1 cellular context compared by ENCODE assay signal in genomic region chr18:3297025-3297984, GRCh38.
TF ChIP-seq lines count a peak whose summit lies in the region.

No MANE protein-coding gene starts in this region.

TF ChIP-seq in HepG2, 621 proteins besides CTCF, POLR2A, EP300 and RAD21 (continued from another document and continues in another):
- TF ChIP-seq, protein P1, sequence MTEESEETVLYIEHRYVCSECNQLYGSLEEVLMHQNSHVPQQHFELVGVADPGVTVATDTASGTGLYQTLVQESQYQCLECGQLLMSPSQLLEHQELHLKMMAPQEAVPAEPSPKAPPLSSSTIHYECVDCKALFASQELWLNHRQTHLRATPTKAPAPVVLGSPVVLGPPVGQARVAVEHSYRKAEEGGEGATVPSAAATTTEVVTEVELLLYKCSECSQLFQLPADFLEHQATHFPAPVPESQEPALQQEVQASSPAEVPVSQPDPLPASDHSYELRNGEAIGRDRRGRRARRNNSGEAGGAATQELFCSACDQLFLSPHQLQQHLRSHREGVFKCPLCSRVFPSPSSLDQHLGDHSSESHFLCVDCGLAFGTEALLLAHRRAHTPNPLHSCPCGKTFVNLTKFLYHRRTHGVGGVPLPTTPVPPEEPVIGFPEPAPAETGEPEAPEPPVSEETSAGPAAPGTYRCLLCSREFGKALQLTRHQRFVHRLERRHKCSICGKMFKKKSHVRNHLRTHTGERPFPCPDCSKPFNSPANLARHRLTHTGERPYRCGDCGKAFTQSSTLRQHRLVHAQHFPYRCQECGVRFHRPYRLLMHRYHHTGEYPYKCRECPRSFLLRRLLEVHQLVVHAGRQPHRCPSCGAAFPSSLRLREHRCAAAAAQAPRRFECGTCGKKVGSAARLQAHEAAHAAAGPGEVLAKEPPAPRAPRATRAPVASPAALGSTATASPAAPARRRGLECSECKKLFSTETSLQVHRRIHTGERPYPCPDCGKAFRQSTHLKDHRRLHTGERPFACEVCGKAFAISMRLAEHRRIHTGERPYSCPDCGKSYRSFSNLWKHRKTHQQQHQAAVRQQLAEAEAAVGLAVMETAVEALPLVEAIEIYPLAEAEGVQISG (CRISPR knock-in tag; IDR thresholded peaks at IDR 0.05) = peak; percentile 99
- TF ChIP-seq, protein P2, sequence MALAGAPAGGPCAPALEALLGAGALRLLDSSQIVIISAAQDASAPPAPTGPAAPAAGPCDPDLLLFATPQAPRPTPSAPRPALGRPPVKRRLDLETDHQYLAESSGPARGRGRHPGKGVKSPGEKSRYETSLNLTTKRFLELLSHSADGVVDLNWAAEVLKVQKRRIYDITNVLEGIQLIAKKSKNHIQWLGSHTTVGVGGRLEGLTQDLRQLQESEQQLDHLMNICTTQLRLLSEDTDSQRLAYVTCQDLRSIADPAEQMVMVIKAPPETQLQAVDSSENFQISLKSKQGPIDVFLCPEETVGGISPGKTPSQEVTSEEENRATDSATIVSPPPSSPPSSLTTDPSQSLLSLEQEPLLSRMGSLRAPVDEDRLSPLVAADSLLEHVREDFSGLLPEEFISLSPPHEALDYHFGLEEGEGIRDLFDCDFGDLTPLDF (CRISPR knock-in tag; IDR thresholded peaks at IDR 0.05) = peak; percentile 60; the same call in 1 of the 2 replicates
- TF ChIP-seq ARID5B (CRISPR knock-in tag; IDR thresholded peaks at IDR 0.05) = peak; percentile 69
- no peak; the same call in 1 of the 2 replicates for TF ChIP-seq SPEN (CRISPR knock-in tag; IDR thresholded peaks at IDR 0.05; ENCODE audit: low read depth)
- peak; percentile 63 for TF ChIP-seq RXRB (CRISPR knock-in tag; IDR thresholded peaks at IDR 0.05; ENCODE audit: borderline replicate concordance)
- TF ChIP-seq ZNF572 (CRISPR knock-in tag; IDR thresholded peaks at IDR 0.05) = no peak
- no peak for TF ChIP-seq ZBTB3 (CRISPR knock-in tag; IDR thresholded peaks at IDR 0.05; ENCODE audit: borderline replicate concordance, low read depth)
- 0 out of 2 replicates have a peak, but pooled peaks have one; percentile 50 for TF ChIP-seq SOX5 (CRISPR knock-in tag; IDR thresholded peaks at IDR 0.05; ENCODE audit: borderline replicate concordance)
- peak; percentile 81 for TF ChIP-seq PHF20 (CRISPR knock-in tag; IDR thresholded peaks at IDR 0.05)
- no peak for TF ChIP-seq U2AF1 (optimal IDR thresholded peaks at IDR 0.05; ENCODE audit: low read depth, low read length)
- 0 out of 2 replicates have a peak, but pooled peaks have one; percentile 29 for TF ChIP-seq ZNF737 (CRISPR knock-in tag; IDR thresholded peaks at IDR 0.05; ENCODE audit: borderline replicate concordance)
- TF ChIP-seq ZFX (CRISPR knock-in tag; IDR thresholded peaks at IDR 0.05; ENCODE audit: low read depth) = peak; percentile 59
- TF ChIP-seq ZNF589 (CRISPR knock-in tag; conservative IDR thresholded peaks at IDR 0.05) = peak; percentile 65; the same call in 1 of the 2 replicates
- TF ChIP-seq, protein P3, sequence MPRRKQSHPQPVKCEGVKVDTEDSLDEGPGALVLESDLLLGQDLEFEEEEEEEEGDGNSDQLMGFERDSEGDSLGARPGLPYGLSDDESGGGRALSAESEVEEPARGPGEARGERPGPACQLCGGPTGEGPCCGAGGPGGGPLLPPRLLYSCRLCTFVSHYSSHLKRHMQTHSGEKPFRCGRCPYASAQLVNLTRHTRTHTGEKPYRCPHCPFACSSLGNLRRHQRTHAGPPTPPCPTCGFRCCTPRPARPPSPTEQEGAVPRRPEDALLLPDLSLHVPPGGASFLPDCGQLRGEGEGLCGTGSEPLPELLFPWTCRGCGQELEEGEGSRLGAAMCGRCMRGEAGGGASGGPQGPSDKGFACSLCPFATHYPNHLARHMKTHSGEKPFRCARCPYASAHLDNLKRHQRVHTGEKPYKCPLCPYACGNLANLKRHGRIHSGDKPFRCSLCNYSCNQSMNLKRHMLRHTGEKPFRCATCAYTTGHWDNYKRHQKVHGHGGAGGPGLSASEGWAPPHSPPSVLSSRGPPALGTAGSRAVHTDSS (CRISPR knock-in tag; conservative IDR thresholded peaks at IDR 0.05) = no peak
- TF ChIP-seq, protein P4, sequence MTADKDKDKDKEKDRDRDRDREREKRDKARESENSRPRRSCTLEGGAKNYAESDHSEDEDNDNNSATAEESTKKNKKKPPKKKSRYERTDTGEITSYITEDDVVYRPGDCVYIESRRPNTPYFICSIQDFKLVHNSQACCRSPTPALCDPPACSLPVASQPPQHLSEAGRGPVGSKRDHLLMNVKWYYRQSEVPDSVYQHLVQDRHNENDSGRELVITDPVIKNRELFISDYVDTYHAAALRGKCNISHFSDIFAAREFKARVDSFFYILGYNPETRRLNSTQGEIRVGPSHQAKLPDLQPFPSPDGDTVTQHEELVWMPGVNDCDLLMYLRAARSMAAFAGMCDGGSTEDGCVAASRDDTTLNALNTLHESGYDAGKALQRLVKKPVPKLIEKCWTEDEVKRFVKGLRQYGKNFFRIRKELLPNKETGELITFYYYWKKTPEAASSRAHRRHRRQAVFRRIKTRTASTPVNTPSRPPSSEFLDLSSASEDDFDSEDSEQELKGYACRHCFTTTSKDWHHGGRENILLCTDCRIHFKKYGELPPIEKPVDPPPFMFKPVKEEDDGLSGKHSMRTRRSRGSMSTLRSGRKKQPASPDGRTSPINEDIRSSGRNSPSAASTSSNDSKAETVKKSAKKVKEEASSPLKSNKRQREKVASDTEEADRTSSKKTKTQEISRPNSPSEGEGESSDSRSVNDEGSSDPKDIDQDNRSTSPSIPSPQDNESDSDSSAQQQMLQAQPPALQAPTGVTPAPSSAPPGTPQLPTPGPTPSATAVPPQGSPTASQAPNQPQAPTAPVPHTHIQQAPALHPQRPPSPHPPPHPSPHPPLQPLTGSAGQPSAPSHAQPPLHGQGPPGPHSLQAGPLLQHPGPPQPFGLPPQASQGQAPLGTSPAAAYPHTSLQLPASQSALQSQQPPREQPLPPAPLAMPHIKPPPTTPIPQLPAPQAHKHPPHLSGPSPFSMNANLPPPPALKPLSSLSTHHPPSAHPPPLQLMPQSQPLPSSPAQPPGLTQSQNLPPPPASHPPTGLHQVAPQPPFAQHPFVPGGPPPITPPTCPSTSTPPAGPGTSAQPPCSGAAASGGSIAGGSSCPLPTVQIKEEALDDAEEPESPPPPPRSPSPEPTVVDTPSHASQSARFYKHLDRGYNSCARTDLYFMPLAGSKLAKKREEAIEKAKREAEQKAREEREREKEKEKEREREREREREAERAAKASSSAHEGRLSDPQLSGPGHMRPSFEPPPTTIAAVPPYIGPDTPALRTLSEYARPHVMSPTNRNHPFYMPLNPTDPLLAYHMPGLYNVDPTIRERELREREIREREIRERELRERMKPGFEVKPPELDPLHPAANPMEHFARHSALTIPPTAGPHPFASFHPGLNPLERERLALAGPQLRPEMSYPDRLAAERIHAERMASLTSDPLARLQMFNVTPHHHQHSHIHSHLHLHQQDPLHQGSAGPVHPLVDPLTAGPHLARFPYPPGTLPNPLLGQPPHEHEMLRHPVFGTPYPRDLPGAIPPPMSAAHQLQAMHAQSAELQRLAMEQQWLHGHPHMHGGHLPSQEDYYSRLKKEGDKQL (CRISPR knock-in tag; IDR thresholded peaks at IDR 0.05; ENCODE audit: low read depth) = no peak
- TF ChIP-seq ZNF331 (CRISPR knock-in tag; IDR thresholded peaks at IDR 0.05) = peak; percentile 75
- no peak for TF ChIP-seq RFXANK (CRISPR knock-in tag; IDR thresholded peaks at IDR 0.05)
- peak; percentile 90 for TF ChIP-seq XRCC5 (optimal IDR thresholded peaks at IDR 0.05; ENCODE audit: low read length)
- TF ChIP-seq ZNF510 (CRISPR knock-in tag; IDR thresholded peaks at IDR 0.05; ENCODE audit: low read depth) = 0 out of 2 replicates have a peak, but pooled peaks have one; percentile 35
- TF ChIP-seq SAFB2 (CRISPR knock-in tag; IDR thresholded peaks at IDR 0.05; ENCODE audit: borderline replicate concordance, low read depth) = no peak
- TF ChIP-seq, protein P5, sequence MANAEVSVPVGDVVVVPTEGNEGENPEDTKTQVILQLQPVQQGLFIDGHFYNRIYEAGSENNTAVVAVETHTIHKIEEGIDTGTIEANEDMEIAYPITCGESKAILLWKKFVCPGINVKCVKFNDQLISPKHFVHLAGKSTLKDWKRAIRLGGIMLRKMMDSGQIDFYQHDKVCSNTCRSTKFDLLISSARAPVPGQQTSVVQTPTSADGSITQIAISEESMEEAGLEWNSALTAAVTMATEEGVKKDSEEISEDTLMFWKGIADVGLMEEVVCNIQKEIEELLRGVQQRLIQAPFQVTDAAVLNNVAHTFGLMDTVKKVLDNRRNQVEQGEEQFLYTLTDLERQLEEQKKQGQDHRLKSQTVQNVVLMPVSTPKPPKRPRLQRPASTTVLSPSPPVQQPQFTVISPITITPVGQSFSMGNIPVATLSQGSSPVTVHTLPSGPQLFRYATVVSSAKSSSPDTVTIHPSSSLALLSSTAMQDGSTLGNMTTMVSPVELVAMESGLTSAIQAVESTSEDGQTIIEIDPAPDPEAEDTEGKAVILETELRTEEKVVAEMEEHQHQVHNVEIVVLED (CRISPR knock-in tag; IDR thresholded peaks at IDR 0.05; ENCODE audit: borderline replicate concordance) = peak; percentile 54; the same call in 1 of the 2 replicates
- peak; percentile 85 for TF ChIP-seq DMAP1 (CRISPR knock-in tag; IDR thresholded peaks at IDR 0.05)
- no peak for TF ChIP-seq TRIM22 (IDR thresholded peaks at IDR 0.05)
- no peak for TF ChIP-seq SRSF4 (IDR thresholded peaks at IDR 0.05; ENCODE audit: low read depth, low read length, poor library complexity, severe bottlenecking)
- no peak for TF ChIP-seq ZNF709 (CRISPR knock-in tag; IDR thresholded peaks at IDR 0.05)
- TF ChIP-seq ZNF75D (CRISPR knock-in tag; IDR thresholded peaks at IDR 0.05; ENCODE audit: borderline replicate concordance) = no peak
- no peak for TF ChIP-seq GTF2F1 (IDR thresholded peaks at IDR 0.05; ENCODE audit: low read length)
- TF ChIP-seq MLX (CRISPR knock-in tag; IDR thresholded peaks at IDR 0.05) = peak; percentile 51; the same call in 1 of the 2 replicates
- peak; percentile 47; the same call in 1 of the 2 replicates for TF ChIP-seq ZNF691 (CRISPR knock-in tag; IDR thresholded peaks at IDR 0.05; ENCODE audit: borderline replicate concordance, low read depth)
- TF ChIP-seq, protein P6, sequence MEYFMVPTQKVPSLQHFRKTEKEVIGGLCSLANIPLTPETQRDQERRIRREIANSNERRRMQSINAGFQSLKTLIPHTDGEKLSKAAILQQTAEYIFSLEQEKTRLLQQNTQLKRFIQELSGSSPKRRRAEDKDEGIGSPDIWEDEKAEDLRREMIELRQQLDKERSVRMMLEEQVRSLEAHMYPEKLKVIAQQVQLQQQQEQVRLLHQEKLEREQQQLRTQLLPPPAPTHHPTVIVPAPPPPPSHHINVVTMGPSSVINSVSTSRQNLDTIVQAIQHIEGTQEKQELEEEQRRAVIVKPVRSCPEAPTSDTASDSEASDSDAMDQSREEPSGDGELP (IDR thresholded peaks at IDR 0.05; ENCODE audit: borderline replicate concordance, low read depth) = peak; percentile 80; the same call in 1 of the 2 replicates
- TF ChIP-seq MAX (IDR thresholded peaks at IDR 0.05) = peak; percentile 74
- no peak for TF ChIP-seq ZFP82 (CRISPR knock-in tag; IDR thresholded peaks at IDR 0.05; ENCODE audit: borderline replicate concordance)
